In genomic region chr6:32439708-32440214, GRCh38 we compare ENCODE assay signal across 9 cellular contexts. TPM values are rescaled to one million over a fixed set of nuclear protein-coding genes. Genes with fewer than 3 reads are reported as not detected.
DNase-seq lines count a peak whose midpoint lies in the region; ATAC-seq, FAIRE-seq and TF ChIP-seq lines count a peak whose summit lies in the region.
"Had no signal": no experiment of that assay in that cellular context is flagged by ENCODE, and none has a peak within 500 bp of the region (broad histone marks: within the 10 kb centered on the region; RNA-seq: fewer than 3 reads in every experiment).

Gene HLA-DRA (plus strand): TSS chr6:32439887. CDS start chr6:32439951, 64 bp downstream.

- H3K9me3 ChIP-seq in SU-DHL-6 (ENCODE audit: insufficient read depth, low read length) (no peaks in the 10 kb centered on the region), HepG2 (ENCODE audit: low read length) (no peaks in the 10 kb centered on the region), transverse colon (no peaks in the 10 kb centered on the region), BE2C (no peaks in the 10 kb centered on the region)

- WGBS in HepG2 (ENCODE audit: low lambda C conversion rate) = 8% methylated on average over 8 of the region's 8 CpGs
- WGBS in transverse colon (ENCODE audit: low coverage in 1 of 2), 2 donors = 12 to 20% methylated on average over 7 to 8 of the region's 8 CpGs

- TF ChIP-seq CTCF in SU-DHL-6 (IDR thresholded peaks at IDR 0.05; ENCODE audit: insufficient read depth, low read length, poor library complexity, severe bottlenecking) (no peak), HepG2 (CRISPR knock-in tag; IDR thresholded peaks at IDR 0.05) (no peak), transverse colon (IDR thresholded peaks at IDR 0.05) (no peak), BE2C (IDR thresholded peaks at IDR 0.05; ENCODE audit: low read depth, low read length) (no peak)

- DNase-seq in GM04503 (ENCODE audit: low read depth) (peak; percentile 8), dedifferentiated amniotic fluid mesenchymal stem cell (ENCODE audit: extremely low spot score) (peak; percentile 18), HepG2 (ENCODE audit: low spot score) (peak; percentile 31), transverse colon (no peak), BE2C (no peak)

- H3K27ac ChIP-seq in SU-DHL-6 (ENCODE audit: low read depth, low read length) (peak within 1 kb of the TSS; percentile 67), HepG2 (ENCODE audit: extremely low read length, insufficient read depth, low read length) (no peak within 1 kb of the TSS), transverse colon (peak within 1 kb of the TSS; percentile 30 to 70 (median 44))

- H3K27me3 ChIP-seq in SU-DHL-6 (ENCODE audit: low read length) (no peaks in the 10 kb centered on the region), HepG2 (ENCODE audit: control insufficient read depth in 1 of 2, insufficient read depth in 2 of 2, low read length in 2 of 2) (peaks cover 0 to 3% of the 10 kb centered on the region in 2 experiments; a peak in 2 of 5 replicates), transverse colon (peaks cover 5% of the 10 kb centered on the region), BE2C (peaks cover 16% of the 10 kb centered on the region; the same call in 1 of the 2 replicates)

- H3K4me2 ChIP-seq in SU-DHL-6 (ENCODE audit: low read depth, low read length, poor library complexity, severe bottlenecking) (peak within 1 kb of the TSS; percentile 62), HepG2 (ENCODE audit: low read depth, low read length) (no peak within 1 kb of the TSS)

- H3K4me3 ChIP-seq in SU-DHL-6 (ENCODE audit: insufficient read depth, low read length, poor library complexity, severe bottlenecking) = peak within 1 kb of the TSS; percentile 94
- no peak within 1 kb of the TSS for H3K4me3 ChIP-seq in HepG2 (replicated peaks in 1 of 3; ENCODE audit: insufficient read depth in 1 of 3, low read depth in 2 of 3, low read length in 3 of 3)
- H3K4me3 ChIP-seq in transverse colon = peak within 1 kb of the TSS; percentile 5 to 45 (median 12)
- no peak within 1 kb of the TSS for H3K4me3 ChIP-seq in BE2C (ENCODE audit: low read depth, low read length)

- peak within 1 kb of the TSS; percentile 72 for H2AFZ ChIP-seq in SU-DHL-6 (ENCODE audit: low read depth, low read length, severe bottlenecking)
- H2AFZ ChIP-seq in HepG2 (ENCODE audit: low read length) = no peak within 1 kb of the TSS

- peaks cover 22% of the 10 kb centered on the region for H3K79me2 ChIP-seq in SU-DHL-6 (ENCODE audit: insufficient read depth, low read length)
- H3K79me2 ChIP-seq in HepG2 (ENCODE audit: insufficient read depth, low read length) = no peaks in the 10 kb centered on the region

- ATAC-seq in GM19455 (IDR thresholded peaks at IDR 0.05; ENCODE audit: unreplicated experiment) (peak; percentile 57), HG03521 (IDR thresholded peaks at IDR 0.05; ENCODE audit: unreplicated experiment) (peak; percentile 68), HepG2 (no peak)

- no peak for TF ChIP-seq EP300 in HepG2 (IDR thresholded peaks at IDR 0.05; ENCODE audit: low read depth in 2 of 2, low read length in 2 of 2)
- TF ChIP-seq EP300 in HepG2 (CRISPR knock-in tag; IDR thresholded peaks at IDR 0.05; ENCODE audit: borderline replicate concordance) = no peak
- TF ChIP-seq EP300 in transverse colon (IDR thresholded peaks at IDR 0.05; ENCODE audit: low read depth) = no peak

- BruUV-seq in HepG2 (replicated peaks; lab: Mats Ljungman, UMichigan) = no TSS peak

- POLR2A ChIA-PET in HepG2 (lab: Yijun Ruan, JAX) = no interaction called here

- no peak for FAIRE-seq in HepG2 (lab: Jason Lieb, UNC)
- FAIRE-seq: keratinocyte had no signal

- in situ Hi-C loops in HepG2 (cut with HindIII; ENCODE audit: extremely low pct_ligation_motif_present, low pct_unique_long_range_greater_than_20kb) = no loop called here
- in situ Hi-C loops in transverse colon (cut with MboI; ENCODE audit: low pct_ligation_motif_present in 1 of 4, low pct_unique_long_range_greater_than_20kb in 1 of 4, low sequenced_read_pairs in 3 of 4) = no loop called here

- no peak for TF ChIP-seq RAD21 in HepG2 (CRISPR knock-in tag; IDR thresholded peaks at IDR 0.05)

- H3K9ac ChIP-seq in SU-DHL-6 (ENCODE audit: low read length) = peak within 1 kb of the TSS; percentile 71
- no peak within 1 kb of the TSS for H3K9ac ChIP-seq in HepG2 (ENCODE audit: insufficient read depth, low read depth, low read length)

- TF ChIP-seq POLR2A in HepG2 (IDR thresholded peaks at IDR 0.05; ENCODE audit: insufficient read depth in 1 of 2, low read depth in 2 of 2, low read length in 2 of 2) (no peak), transverse colon (IDR thresholded peaks at IDR 0.05) (peak; percentile 61)

- peaks cover 22% of the 10 kb centered on the region for H3F3A ChIP-seq in SU-DHL-6 (ENCODE audit: insufficient read depth)

- H3K9me2 ChIP-seq in SU-DHL-6 (replicated peaks; ENCODE audit: insufficient read depth, low read length) = no peaks in the 10 kb centered on the region

- peaks cover 4% of the 10 kb centered on the region; the same call in 1 of the 2 replicates for H4K20me1 ChIP-seq in SU-DHL-6 (ENCODE audit: low read depth, low read length)
- H4K20me1 ChIP-seq in HepG2 (ENCODE audit: insufficient read depth, low read length) = no peaks in the 10 kb centered on the region

- intact Hi-C loops in HepG2 (cut with micrococcal nuclease; ENCODE audit: unreplicated experiment) (no loop called here), transverse colon (cut with DNase I; ENCODE audit: low total_unique reads) (no loop called here)

- H3K36me3 ChIP-seq in SU-DHL-6 (ENCODE audit: low read length) (peaks cover 42% of the 10 kb centered on the region), HepG2 (replicated peaks in 1 of 2; ENCODE audit: control insufficient read depth in 1 of 2, insufficient read depth in 2 of 2, low read length in 2 of 2) (no peaks in the 10 kb centered on the region), transverse colon (no peaks in the 10 kb centered on the region), BE2C (no peaks in the 10 kb centered on the region)

- no peaks in the 10 kb centered on the region for H3K4me1 ChIP-seq in HepG2 (ENCODE audit: insufficient read depth, low read length)
- H3K4me1 ChIP-seq in transverse colon = no peaks in the 10 kb centered on the region
- H3K4me1 ChIP-seq in BE2C = no peaks in the 10 kb centered on the region

- CTCF ChIA-PET in HepG2 (lab: Yijun Ruan, JAX; ENCODE audit: low intra/inter-chr PET ratio, low total read pairs) = no interaction called here

TF ChIP-seq in HepG2, 621 proteins besides CTCF, POLR2A, EP300 and RAD21 (continues in another document):
- TF ChIP-seq ZNF18 (CRISPR knock-in tag; IDR thresholded peaks at IDR 0.05; ENCODE audit: insufficient replicate concordance) (no peak), NFYC (CRISPR knock-in tag; IDR thresholded peaks at IDR 0.05) (peak; percentile 63; the same call in 1 of the 2 replicates), RFX5 (IDR thresholded peaks at IDR 0.05; ENCODE audit: low read depth, low read length) (peak; percentile 99), CREB1 (IDR thresholded peaks at IDR 0.05) (peak; percentile 58; the same call in 1 of the 2 replicates), CREB1 (CRISPR knock-in tag; IDR thresholded peaks at IDR 0.05) (peak; percentile 92), RFXAP (CRISPR knock-in tag; IDR thresholded peaks at IDR 0.05; ENCODE audit: borderline replicate concordance) (peak; percentile 99), CREM (IDR thresholded peaks at IDR 0.05) (peak; percentile 77), CREM (CRISPR knock-in tag; IDR thresholded peaks at IDR 0.05) (no peak), MED13 (CRISPR knock-in tag; IDR thresholded peaks at IDR 0.05) (no peak), ATF1 (CRISPR knock-in tag; IDR thresholded peaks at IDR 0.05) (peak; percentile 76; the same call in 1 of the 2 replicates), RBM39 (IDR thresholded peaks at IDR 0.05; ENCODE audit: low read depth, low read length, poor library complexity, severe bottlenecking) (no peak)

RNA-seq across cellular contexts. Expression of gene HLA-DRA, which starts in this region (rescaled TPM):
- not detected in 2 replicates for total RNA-seq in HepG2 (2016; rRNA removed; fragmentation: Illumina TruSeq; extraction: Trizol)
- total RNA-seq in HepG2 (2016; cell fraction: cytosol; rRNA removed; fragmentation: Illumina TruSeq; extraction: Trizol; ENCODE audit: low read depth) = not detected in 2 replicates
- total RNA-seq in HepG2 (2016; cell fraction: insoluble cytoplasmic fraction; rRNA removed; fragmentation: Illumina TruSeq; extraction: Trizol) = not detected in 2 replicates
- not detected in 2 replicates for total RNA-seq in HepG2 (2016; cell fraction: membrane; rRNA removed; fragmentation: Illumina TruSeq; extraction: Trizol)
- not detected in 2 replicates for total RNA-seq in HepG2 (2016; cell fraction: nucleus; rRNA removed; fragmentation: Illumina TruSeq; extraction: Trizol)
- polyA plus RNA-seq in HepG2 (2011; rRNA removed) = not detected in 2 replicates
- 0.27 and 0.45 TPM in 2 replicates for polyA plus RNA-seq in HepG2 (2011; cell fraction: cytosol; rRNA removed)
- polyA plus RNA-seq in HepG2 (2011; cell fraction: nucleus; rRNA removed) = 0.43 TPM in 1 of 2 replicates, not detected in the other
- polyA plus RNA-seq in HepG2 (2012) = not detected in 2 replicates
- polyA plus RNA-seq in HepG2 (2016; cell fraction: cytosol; fragmentation: Illumina TruSeq; extraction: Trizol; ENCODE audit: low read depth) = not detected in 2 replicates
- polyA plus RNA-seq in HepG2 (2016; cell fraction: insoluble cytoplasmic fraction; fragmentation: Illumina TruSeq; extraction: Trizol; ENCODE audit: low read depth) = not detected in 2 replicates
- not detected in 2 replicates for polyA plus RNA-seq in HepG2 (2016; cell fraction: membrane; fragmentation: Illumina TruSeq; extraction: Trizol; ENCODE audit: low read depth)
- polyA plus RNA-seq in HepG2 (2016; cell fraction: nucleus; fragmentation: Illumina TruSeq; extraction: Trizol; ENCODE audit: insufficient read depth, low read depth) = not detected in 2 replicates
- 0.84 TPM in 1 of 2 replicates, not detected in the other for polyA minus RNA-seq in HepG2 (2011; rRNA and poly(A)+ RNA removed; ENCODE audit: low replicate concordance)
- not detected in 2 replicates for polyA minus RNA-seq in HepG2 (2011; cell fraction: cytosol; rRNA and poly(A)+ RNA removed)
- polyA minus RNA-seq in HepG2 (2011; cell fraction: nucleus; rRNA and poly(A)+ RNA removed) = not detected in 2 replicates
- total RNA-seq in transverse colon = 100 to 1,000 TPM in 2 of 4 donors, 10 to 100 TPM in 2; 37.0 to 202 (median 132) TPM
- not detected for polyA plus RNA-seq in BE2C (2012; ENCODE audit: insufficient read depth, insufficient read length, low read depth)

Comparison
In these comparisons a context has a peak if more than half of its experiments do, and no peak if none do; other contexts are left out.
1. RNA of gene HLA-DRA (total RNA-seq): 37.0 to 202 TPM in transverse colon; not detected in HepG2; every median in the first group is over 10 times any median in the second.
2. Peak in DNase-seq in HepG2; RNA of the gene not detected or under 1 TPM.
3. DNase-seq: peak in GM04503 (single experiment) and dedifferentiated amniotic fluid mesenchymal stem cell (single experiment); none in transverse colon (single experiment) and BE2C (single experiment).
4. H3K4me3 ChIP-seq: peak in SU-DHL-6 (single experiment) and transverse colon (4 of 4); none in HepG2 (0 of 3) and BE2C (single experiment).